In genomic region chr4:3244747-3245146, GRCh38 we compare ENCODE assay signal across 30 cellular contexts. TPM values are rescaled to one million over a fixed set of nuclear protein-coding genes. Genes with fewer than 3 reads are reported as not detected.
"Had no signal": no experiment of that assay in that cellular context is flagged by ENCODE, and none has a peak within 500 bp of the region (broad histone marks: within the 10 kb centered on the region; RNA-seq: fewer than 3 reads in every experiment).

No MANE protein-coding gene starts in this region.

- ATAC-seq: activated naive CD4-positive, alpha-beta T cell treated with anti-CD3 and anti-CD28 coated beads, Interleukin-2, amount 50 U/mL, for 72 hours; activated T-cell treated with anti-CD3 and anti-CD28 coated beads, Interleukin-2, amount 50 U/mL, for 72 hours; effector memory CD8-positive, alpha-beta T cell; foreskin keratinocyte; gastrocnemius medialis; WTC11 had no signal

- H3K9me3 ChIP-seq: ascending aorta, breast epithelium, esophagus muscularis mucosa, gastrocnemius medialis had no signal

- H3K27me3 ChIP-seq: ascending aorta, breast epithelium, cardiac muscle cell, dorsolateral prefrontal cortex, esophagus muscularis mucosa, gastrocnemius medialis had no signal

- H3K27me3 Mint-ChIP-seq: activated CD4-positive, alpha-beta memory T cell treated with anti-CD3 and anti-CD28 coated beads, Interleukin-2, amount 10 ng/mL, durations not matched to agents 7 days and 5 days; activated CD4-positive, alpha-beta T cell treated with anti-CD3 and anti-CD28 coated beads, Interleukin-2, amount 10 ng/mL, durations not matched to agents 7 days and 5 days; activated naive CD4-positive, alpha-beta T cell treated with anti-CD3 and anti-CD28 coated beads, Interleukin-2, amount 10 ng/mL, durations not matched to agents 7 days and 5 days; activated naive CD8-positive, alpha-beta T cell treated with anti-CD3 and anti-CD28 coated beads, Interleukin-2, amount 10 ng/mL, durations not matched to agents 7 days and 5 days; activated T-cell treated with anti-CD3 and anti-CD28 coated beads, Interleukin-2, amount 50 U/mL, for 24 hours; brain; dendritic cell treated with granulocyte-macrophage colony-stimulating factor and Interleukin-4, amounts not matched to agents 40 ng/mL and 50 ng/mL, for 4 days; effector memory CD8-positive, alpha-beta T cell had no signal

- H3K4me3 Mint-ChIP-seq: activated CD4-positive, alpha-beta memory T cell treated with anti-CD3 and anti-CD28 coated beads, Interleukin-2, amount 10 ng/mL, durations not matched to agents 7 days and 5 days; activated CD4-positive, alpha-beta T cell treated with anti-CD3 and anti-CD28 coated beads, Interleukin-2, amount 10 ng/mL, durations not matched to agents 7 days and 5 days; activated naive CD4-positive, alpha-beta T cell treated with anti-CD3 and anti-CD28 coated beads, Interleukin-2, amount 10 ng/mL, durations not matched to agents 7 days and 5 days; activated naive CD8-positive, alpha-beta T cell treated with anti-CD3 and anti-CD28 coated beads, Interleukin-2, amount 10 ng/mL, durations not matched to agents 7 days and 5 days; activated T-cell treated with anti-CD3 and anti-CD28 coated beads, Interleukin-2, amount 50 U/mL, for 24 hours; activated T-cell treated with anti-CD3 and anti-CD28 coated beads, Interleukin-2, amount 50 U/mL, for 72 hours; brain; dendritic cell treated with granulocyte-macrophage colony-stimulating factor and Interleukin-4, amounts not matched to agents 40 ng/mL and 50 ng/mL, for 4 days; effector memory CD8-positive, alpha-beta T cell; WTC11 had no signal

- H3K27ac Mint-ChIP-seq: activated CD4-positive, alpha-beta memory T cell treated with anti-CD3 and anti-CD28 coated beads, Interleukin-2, amount 10 ng/mL, durations not matched to agents 7 days and 5 days; activated CD4-positive, alpha-beta T cell treated with anti-CD3 and anti-CD28 coated beads, Interleukin-2, amount 10 ng/mL, durations not matched to agents 7 days and 5 days; activated naive CD4-positive, alpha-beta T cell treated with anti-CD3 and anti-CD28 coated beads, Interleukin-2, amount 10 ng/mL, durations not matched to agents 7 days and 5 days; activated naive CD4-positive, alpha-beta T cell treated with anti-CD3 and anti-CD28 coated beads, Interleukin-2, amount 50 U/mL, for 72 hours; activated naive CD8-positive, alpha-beta T cell treated with anti-CD3 and anti-CD28 coated beads, Interleukin-2, amount 10 ng/mL, durations not matched to agents 7 days and 5 days; activated T-cell treated with anti-CD3 and anti-CD28 coated beads, Interleukin-2, amount 50 U/mL, for 72 hours; dendritic cell treated with granulocyte-macrophage colony-stimulating factor and Interleukin-4, amounts not matched to agents 40 ng/mL and 50 ng/mL, for 4 days had no signal

- H3K9me3 Mint-ChIP-seq: activated CD4-positive, alpha-beta memory T cell treated with anti-CD3 and anti-CD28 coated beads, Interleukin-2, amount 10 ng/mL, durations not matched to agents 7 days and 5 days; activated CD4-positive, alpha-beta T cell treated with anti-CD3 and anti-CD28 coated beads, Interleukin-2, amount 10 ng/mL, durations not matched to agents 7 days and 5 days; activated naive CD4-positive, alpha-beta T cell treated with anti-CD3 and anti-CD28 coated beads, Interleukin-2, amount 10 ng/mL, durations not matched to agents 7 days and 5 days; activated naive CD4-positive, alpha-beta T cell treated with anti-CD3 and anti-CD28 coated beads, Interleukin-2, amount 50 U/mL, for 72 hours; activated naive CD8-positive, alpha-beta T cell treated with anti-CD3 and anti-CD28 coated beads, Interleukin-2, amount 10 ng/mL, durations not matched to agents 7 days and 5 days; activated T-cell treated with anti-CD3 and anti-CD28 coated beads, Interleukin-2, amount 50 U/mL, for 24 hours; activated T-cell treated with anti-CD3 and anti-CD28 coated beads, Interleukin-2, amount 50 U/mL, for 72 hours; brain; dendritic cell treated with granulocyte-macrophage colony-stimulating factor and Interleukin-4, amounts not matched to agents 40 ng/mL and 50 ng/mL, for 4 days; effector memory CD8-positive, alpha-beta T cell; WTC11 had no signal

- H3K4me1 ChIP-seq: ascending aorta, breast epithelium, foreskin keratinocyte, gastrocnemius medialis had no signal

- DNase-seq: activated CD4-positive, alpha-beta memory T cell treated with anti-CD3 and anti-CD28 coated beads, Interleukin-2, amount 10 ng/mL, durations not matched to agents 7 days and 5 days; activated CD4-positive, alpha-beta T cell treated with anti-CD3 and anti-CD28 coated beads for 1 hour; activated CD4-positive, alpha-beta T cell treated with anti-CD3 and anti-CD28 coated beads for 4 hours; activated CD4-positive, alpha-beta T cell treated with anti-CD3 and anti-CD28 coated beads, Interleukin-2, amount 10 ng/mL, durations not matched to agents 7 days and 5 days; activated CD4-positive, alpha-beta T cell treated with anti-CD3 and anti-CD28 coated beads, Interleukin-2, amount 50 U/mL, for 4 hours; activated CD8-positive, alpha-beta memory T cell treated with anti-CD3 and anti-CD28 coated beads, Interleukin-2, amount 50 U/mL, for 48 hours; activated gamma-delta T cell; activated naive CD4-positive, alpha-beta T cell; activated naive CD4-positive, alpha-beta T cell treated with anti-CD3 and anti-CD28 coated beads, Interleukin-2, amount 10 ng/mL, durations not matched to agents 7 days and 5 days; activated naive CD8-positive, alpha-beta T cell treated with anti-CD3 and anti-CD28 coated beads, Interleukin-2, amount 10 ng/mL, durations not matched to agents 7 days and 5 days; activated T-cell treated with anti-CD3 and anti-CD28 coated beads for 4 hours; activated T-cell treated with anti-CD3 and anti-CD28 coated beads, Interleukin-2, amount 50 U/mL, for 24 hours; activated T-cell treated with anti-CD3 and anti-CD28 coated beads, Interleukin-2, amount 50 U/mL, for 72 hours; central memory CD4-positive, alpha-beta T cell; dorsolateral prefrontal cortex; effector memory CD8-positive, alpha-beta T cell; erythroblast; foreskin keratinocyte; gastrocnemius medialis; head of caudate nucleus; T-helper 2 cell had no signal

- H3K4me3 ChIP-seq: ascending aorta, breast epithelium, cardiac muscle cell, coronary artery, dorsolateral prefrontal cortex, esophagus muscularis mucosa, gastrocnemius medialis had no signal

- H3K36me3 ChIP-seq: breast epithelium had no signal

- H3K36me3 Mint-ChIP-seq: activated naive CD4-positive, alpha-beta T cell treated with anti-CD3 and anti-CD28 coated beads, Interleukin-2, amount 50 U/mL, for 72 hours had no signal

- H3K27ac ChIP-seq: ascending aorta, breast epithelium, cardiac muscle cell, coronary artery, dorsolateral prefrontal cortex, esophagus muscularis mucosa, foreskin keratinocyte, gastrocnemius medialis had no signal

RNA-seq across cellular contexts. Expression of gene MSANTD1, which starts 4.2 kb away (rescaled TPM):
- total RNA-seq: ascending aorta had no signal
